ENCODE assay signal across 13 cellular contexts in the genomic region with DNA sequence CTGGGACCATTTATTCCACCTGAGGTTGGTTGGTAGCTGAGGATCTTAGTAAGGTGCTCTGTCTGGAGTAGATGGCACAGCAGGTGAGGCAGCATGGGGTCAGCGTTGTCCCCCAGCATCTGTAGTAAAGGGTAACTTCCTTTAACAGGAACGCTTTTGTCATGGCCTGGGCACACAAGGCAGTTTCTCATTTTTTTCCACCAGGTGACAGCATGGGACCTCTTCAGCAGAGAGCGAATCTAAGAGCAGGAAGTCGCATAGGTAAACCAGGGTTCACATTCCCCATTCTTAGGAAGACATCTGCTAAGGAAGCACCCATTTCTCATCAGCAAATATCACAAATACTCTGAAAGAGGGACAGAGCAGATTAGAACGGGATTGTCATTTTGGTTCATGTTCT. TPM values are rescaled to one million over a fixed set of nuclear protein-coding genes. Genes with fewer than 3 reads are reported as not detected.
DNase-seq lines count a peak whose midpoint lies in the region; ATAC-seq, FAIRE-seq and TF ChIP-seq lines count a peak whose summit lies in the region.
"Had no signal": no experiment of that assay in that cellular context is flagged by ENCODE, and none has a peak within 500 bp of the region (broad histone marks: within the 10 kb centered on the region; RNA-seq: fewer than 3 reads in every experiment).

No MANE protein-coding gene starts in this region.

- no peak overlapping the region for H3K4me3 ChIP-seq in CD4-positive, CD25-positive, alpha-beta regulatory T cell (ENCODE audit: low read depth, low read length)
- H3K4me3 ChIP-seq in GM12864 (ENCODE audit: low read depth, low read length) (no peak overlapping the region), mesenchymal stem cell (ENCODE audit: insufficient read depth in 1 of 2, low read depth in 1 of 2, low read length in 2 of 2) (no peak overlapping the region), heart left ventricle (no peak overlapping the region), aorta (ENCODE audit: low read length in 2 of 2) (no peak overlapping the region)
- H3K4me3 ChIP-seq: esophagus squamous epithelium had no signal

- no peak overlapping the region for H2AK5ac ChIP-seq in mesenchymal stem cell (ENCODE audit: low read length, severe bottlenecking)

- H3K23ac ChIP-seq in mesenchymal stem cell (ENCODE audit: low read length in 2 of 2) = no peak overlapping the region

- TF ChIP-seq CTCF in GM12864 (IDR thresholded peaks at IDR 0.05; ENCODE audit: low read depth, low read length, missing control alignments) (peak; percentile 20), heart left ventricle (IDR thresholded peaks at IDR 0.05) (no peak)

- no peak for ATAC-seq in CD4-positive, CD25-positive, alpha-beta regulatory T cell (ENCODE audit: low read depth in 2 of 2)
- no peak for ATAC-seq in activated CD8-positive, alpha-beta T cell treated with anti-CD3 and anti-CD28 coated beads, Interleukin-2, amount 10 ng/mL, durations not matched to agents 7 days and 5 days
- ATAC-seq in heart left ventricle (no peak), aorta (ENCODE audit: low FRiP score) (no peak), GM18861 (IDR thresholded peaks at IDR 0.05; ENCODE audit: unreplicated experiment) (no peak)
- ATAC-seq: left cardiac atrium had no signal

- H3K79me1 ChIP-seq in mesenchymal stem cell (replicated peaks; ENCODE audit: low read length, poor library complexity, severe bottlenecking) = peaks cover 7% of the 10 kb centered on the region

- no peak overlapping the region for H2BK12ac ChIP-seq in mesenchymal stem cell (ENCODE audit: low read length in 2 of 2)

- H3K27me3 ChIP-seq in CD4-positive, CD25-positive, alpha-beta regulatory T cell (ENCODE audit: control insufficient read depth, insufficient read depth, low read length) = no peaks in the 10 kb centered on the region
- H3K27me3 ChIP-seq in mesenchymal stem cell (ENCODE audit: control insufficient read depth in 1 of 2, insufficient read depth in 1 of 2, low read length in 2 of 2) (no peaks in the 10 kb centered on the region), heart left ventricle (no peaks in the 10 kb centered on the region), aorta (ENCODE audit: control insufficient read depth in 1 of 2, insufficient read depth in 2 of 2, low read length in 1 of 2) (no peaks in the 10 kb centered on the region)
- H3K27me3 ChIP-seq: esophagus squamous epithelium had no signal

- WGBS in mesenchymal stem cell = 88% methylated on average over 5 of the region's 5 CpGs
- 80 to 97% (median 90%) methylated on average over 5 of the region's 5 CpGs for WGBS in heart left ventricle, 4 donors
- WGBS in aorta, 2 donors = 86 to 89% methylated on average over 5 of the region's 5 CpGs

- peak overlapping the region; percentile 16 for H3K9ac ChIP-seq in mesenchymal stem cell (ENCODE audit: low read length)

- no peak overlapping the region for H2BK15ac ChIP-seq in mesenchymal stem cell (ENCODE audit: low read depth, poor library complexity, severe bottlenecking)

- H3K4me1 ChIP-seq in CD4-positive, CD25-positive, alpha-beta regulatory T cell (ENCODE audit: control insufficient read depth, insufficient read depth, low read length, poor library complexity, severe bottlenecking) = peaks cover 12% of the 10 kb centered on the region
- H3K4me1 ChIP-seq in mesenchymal stem cell (ENCODE audit: control insufficient read depth, insufficient read depth, low read depth, low read length) = peaks cover 8% of the 10 kb centered on the region
- peaks cover 0 to 10% (median 0%) of the 10 kb centered on the region in 12 donors for H3K4me1 ChIP-seq in heart left ventricle
- H3K4me1 ChIP-seq in aorta (ENCODE audit: control insufficient read depth in 1 of 2, insufficient read depth in 2 of 2, low read length in 2 of 2) = no peaks in the 10 kb centered on the region

- peak in 2 of 3 donors; percentile 36 to 52 for DNase-seq in CD4-positive, CD25-positive, alpha-beta regulatory T cell
- DNase-seq in GM12864 (ENCODE audit: low read depth) (no peak), mesenchymal stem cell (no peak), HTR-8/SVneo (ENCODE audit: insufficient read length, low spot score) (no peak), heart left ventricle (no peak), aorta (no peak)
- peak; percentile 48 for DNase-seq in activated CD8-positive, alpha-beta T cell treated with anti-CD3 and anti-CD28 coated beads, Interleukin-2, amount 10 ng/mL, durations not matched to agents 7 days and 5 days
- DNase-seq: activated CD4-positive, CD25-positive, alpha-beta regulatory T cell treated with anti-CD3 and anti-CD28 coated beads, Interleukin-2, amount 50 U/mL, for 72 hours; amygdala; esophagus squamous epithelium; left cardiac atrium; SHP77 had no signal

- CTCF ChIA-PET in activated CD8-positive, alpha-beta T cell treated with anti-CD3 and anti-CD28 coated beads, Interleukin-2, amount 10 ng/mL, durations not matched to agents 7 days and 5 days (lab: Charles Lee) = interaction anchor here (1.5 to 6.6 kb wide), 3 partner anchors 15 to 131 kb away, joined by 3 to 81 read pairs (median 11); no protein-coding TSS in a partner anchor

- no peak overlapping the region for H3K27ac ChIP-seq in CD4-positive, CD25-positive, alpha-beta regulatory T cell (ENCODE audit: insufficient read depth, low read length, poor library complexity, severe bottlenecking)
- H3K27ac ChIP-seq in mesenchymal stem cell (ENCODE audit: low read length, poor library complexity, severe bottlenecking) (no peak overlapping the region), heart left ventricle (peak overlapping the region in 1 of 12 donors; percentile 86), aorta (ENCODE audit: low read depth in 1 of 2, low read length in 2 of 2) (no peak overlapping the region)
- H3K27ac ChIP-seq: esophagus squamous epithelium had no signal

- H4K91ac ChIP-seq in mesenchymal stem cell (ENCODE audit: low read length) = no peak overlapping the region

- intact Hi-C loops in heart left ventricle (cut with DNase I) (no loop called here), aorta (cut with DNase I) (no loop called here)

- TF ChIP-seq POLR2A in heart left ventricle (IDR thresholded peaks at IDR 0.05) = no peak

- H3K27me3 Mint-ChIP-seq in CD4-positive, CD25-positive, alpha-beta regulatory T cell = peaks cover 4% of the 10 kb centered on the region
- no peaks in the 10 kb centered on the region for H3K27me3 Mint-ChIP-seq in activated CD8-positive, alpha-beta T cell treated with anti-CD3 and anti-CD28 coated beads, Interleukin-2, amount 10 ng/mL, durations not matched to agents 7 days and 5 days (ENCODE audit: low read depth)

- H2AFZ ChIP-seq in mesenchymal stem cell (ENCODE audit: low read depth, low read length) = no peak overlapping the region

- H3K18ac ChIP-seq in mesenchymal stem cell (ENCODE audit: low read depth in 1 of 2, low read length in 2 of 2) = no peak overlapping the region

- POLR2A ChIA-PET in activated CD8-positive, alpha-beta T cell treated with anti-CD3 and anti-CD28 coated beads, Interleukin-2, amount 10 ng/mL, durations not matched to agents 7 days and 5 days (lab: Charles Lee) = no interaction called here

- no peak for FAIRE-seq in HTR-8/SVneo (lab: Jason Lieb, UNC)

- no peak overlapping the region for H3K4me2 ChIP-seq in mesenchymal stem cell (ENCODE audit: low read length, poor library complexity, severe bottlenecking)

- H3K4me1 Mint-ChIP-seq in CD4-positive, CD25-positive, alpha-beta regulatory T cell = peaks cover 12 to 23% (median 15%) of the 10 kb centered on the region in 4 donors
- peaks cover 25% of the 10 kb centered on the region for H3K4me1 Mint-ChIP-seq in activated CD8-positive, alpha-beta T cell treated with anti-CD3 and anti-CD28 coated beads, Interleukin-2, amount 10 ng/mL, durations not matched to agents 7 days and 5 days (ENCODE audit: low read depth)

- H3K4me3 Mint-ChIP-seq in CD4-positive, CD25-positive, alpha-beta regulatory T cell = no peak overlapping the region
- H3K4me3 Mint-ChIP-seq in activated CD8-positive, alpha-beta T cell treated with anti-CD3 and anti-CD28 coated beads, Interleukin-2, amount 10 ng/mL, durations not matched to agents 7 days and 5 days = no peak overlapping the region

- H3K27ac Mint-ChIP-seq in CD4-positive, CD25-positive, alpha-beta regulatory T cell = peak overlapping the region in 2 of 3 donors; percentile 76
- no peak overlapping the region for H3K27ac Mint-ChIP-seq in activated CD8-positive, alpha-beta T cell treated with anti-CD3 and anti-CD28 coated beads, Interleukin-2, amount 10 ng/mL, durations not matched to agents 7 days and 5 days

- H3K14ac ChIP-seq in mesenchymal stem cell (ENCODE audit: low read length in 2 of 2) = no peak overlapping the region

- H3K9me3 ChIP-seq in CD4-positive, CD25-positive, alpha-beta regulatory T cell (ENCODE audit: control insufficient read depth in 2 of 2, low read length in 2 of 2) = no peaks in the 10 kb centered on the region
- H3K9me3 ChIP-seq in mesenchymal stem cell (ENCODE audit: control insufficient read depth, low read length) = no peaks in the 10 kb centered on the region
- H3K9me3 ChIP-seq in heart left ventricle = no peaks in the 10 kb centered on the region
- H3K9me3 ChIP-seq in aorta (ENCODE audit: control insufficient read depth, low read length) = no peaks in the 10 kb centered on the region
- H3K9me3 ChIP-seq: esophagus squamous epithelium had no signal

- H3K4ac ChIP-seq in mesenchymal stem cell (ENCODE audit: low read depth in 1 of 2, low read length in 2 of 2) = no peak overlapping the region

- H2BK5ac ChIP-seq in mesenchymal stem cell (ENCODE audit: low read depth, low read length, poor library complexity, severe bottlenecking) = no peak overlapping the region

- H3K36me3 ChIP-seq in CD4-positive, CD25-positive, alpha-beta regulatory T cell (ENCODE audit: control insufficient read depth, insufficient read depth, low read length) = peaks cover 37% of the 10 kb centered on the region
- H3K36me3 ChIP-seq in mesenchymal stem cell (ENCODE audit: control insufficient read depth in 1 of 2, insufficient read depth in 2 of 2, low read depth in 1 of 2, low read length in 2 of 2) (peaks cover 29 to 68% of the 10 kb centered on the region in 2 experiments), heart left ventricle (peaks cover 0 to 82% (median 54%) of the 10 kb centered on the region in 9 donors), aorta (ENCODE audit: control insufficient read depth in 1 of 2, insufficient read depth in 2 of 2, low read length in 1 of 2) (peaks cover 0 to 11% of the 10 kb centered on the region in 2 donors)

- no peak overlapping the region for H2BK120ac ChIP-seq in mesenchymal stem cell (ENCODE audit: low read depth, low read length)

- no peaks in the 10 kb centered on the region for H3K9me3 Mint-ChIP-seq in CD4-positive, CD25-positive, alpha-beta regulatory T cell
- H3K9me3 Mint-ChIP-seq in activated CD8-positive, alpha-beta T cell treated with anti-CD3 and anti-CD28 coated beads, Interleukin-2, amount 10 ng/mL, durations not matched to agents 7 days and 5 days (ENCODE audit: insufficient read depth) = no peaks in the 10 kb centered on the region

- H3K36me3 Mint-ChIP-seq in CD4-positive, CD25-positive, alpha-beta regulatory T cell = peaks cover 32% of the 10 kb centered on the region
- H3K36me3 Mint-ChIP-seq in activated CD8-positive, alpha-beta T cell treated with anti-CD3 and anti-CD28 coated beads, Interleukin-2, amount 10 ng/mL, durations not matched to agents 7 days and 5 days (ENCODE audit: low read depth) = peaks cover 39% of the 10 kb centered on the region

- H4K8ac ChIP-seq in mesenchymal stem cell (ENCODE audit: low read length) = no peak overlapping the region

RNA-seq across cellular contexts. Expression of gene GPR107, which starts 56.5 kb away (rescaled TPM):
- 29.9 TPM for total RNA-seq in CD4-positive, CD25-positive, alpha-beta regulatory T cell
- polyA plus RNA-seq in CD4-positive, CD25-positive, alpha-beta regulatory T cell = 1 to 10 TPM; 2.8 to 4.5 (median 3.1) TPM
- 10 to 100 TPM; 22.5 to 24.4 TPM for total RNA-seq in activated CD8-positive, alpha-beta T cell treated with anti-CD3 and anti-CD28 coated beads, Interleukin-2, amount 10 ng/mL, durations not matched to agents 7 days and 5 days
- polyA plus RNA-seq in mesenchymal stem cell (2013, experiment 1 of 2) = 42.9 TPM
- polyA plus RNA-seq in mesenchymal stem cell (2013, experiment 2 of 2) = 42.6 TPM
- total RNA-seq in heart left ventricle (10 to 100 TPM; 16.1 to 33.2 (median 21.3) TPM), aorta (10 to 100 TPM; 43.3 to 48.2 TPM)
- polyA plus RNA-seq in heart left ventricle (10 to 100 TPM in 1 of 2 donors, 1 to 10 TPM in 1; 7.0 to 30.5 TPM), aorta (10 to 100 TPM in 1 of 2 donors, 1 to 10 TPM in 1; 7.4 to 26.9 TPM)

Comparison
In these comparisons a context has a peak if more than half of its experiments do, and no peak if none do; other contexts are left out.
1. DNase-seq: peak in CD4-positive, CD25-positive, alpha-beta regulatory T cell (2 of 3) and activated CD8-positive, alpha-beta T cell treated with anti-CD3 and anti-CD28 coated beads, Interleukin-2, amount 10 ng/mL, durations not matched to agents 7 days and 5 days (single experiment); none in GM12864 (single experiment), mesenchymal stem cell (single experiment), HTR-8/SVneo (single experiment), heart left ventricle (0 of 5) and aorta (0 of 2).